ENCODE assay signal across 14 cellular contexts in genomic region chr20:17443326-17443858, GRCh38.
DNase-seq lines count a peak whose midpoint lies in the region; ATAC-seq and TF ChIP-seq lines count a peak whose summit lies in the region.
"Had no signal": no experiment of that assay in that cellular context is flagged by ENCODE, and none has a peak within 500 bp of the region (broad histone marks: within the 10 kb centered on the region; RNA-seq: fewer than 3 reads in every experiment).

No MANE protein-coding gene starts in this region.

- H3K36me3 ChIP-seq in endodermal cell (ENCODE audit: control insufficient read depth, insufficient read depth, low read length), result no peaks in the 10 kb centered on the region

- H3K4me3 Mint-ChIP-seq in endodermal cell (peak overlapping the region; percentile 22), osteocyte (ENCODE audit: unreplicated experiment) (no peak overlapping the region)
- H3K4me3 Mint-ChIP-seq: B cell; CD4-positive, alpha-beta T cell; GM23338; IgD-negative memory B cell had no signal

- TF ChIP-seq CTCF in endodermal cell (conservative IDR thresholded peaks at IDR 0.05) (no peak), osteocyte (IDR thresholded peaks at IDR 0.05) (no peak)

- peak overlapping the region; percentile 78 for H3K27ac Mint-ChIP-seq in endodermal cell
- no peak overlapping the region for H3K27ac Mint-ChIP-seq in osteocyte (ENCODE audit: unreplicated experiment)
- H3K27ac Mint-ChIP-seq: B cell; CD4-positive, alpha-beta T cell; GM23338; IgD-negative memory B cell had no signal

- WGBS in endodermal cell (ENCODE audit: insufficient coverage in 1 of 2, insufficient read length in 1 of 2), 2 experiments, result 81 to 85% methylated on average over 6 to 8 of the region's 8 CpGs

- no peak for ATAC-seq in GM19035 (IDR thresholded peaks at IDR 0.05; ENCODE audit: unreplicated experiment)

- H3K27ac ChIP-seq in endodermal cell (ENCODE audit: low read depth, low read length), result no peak overlapping the region
- H3K27ac ChIP-seq: HL-60 had no signal

- peak; percentile 42 for DNase-seq in NCI-H2107 treated with DMSO at 0.1 percent for 48 hours (lab: John Stamatoyannopoulos, UW; ENCODE audit: unreplicated experiment)
- no peak for DNase-seq in NCI-H2107 (lab: John Stamatoyannopoulos, UW)
- DNase-seq in NCI-H2171 (lab: John Stamatoyannopoulos, UW), result peak; percentile 52
- no peak for DNase-seq in endodermal cell
- DNase-seq in osteocyte (ENCODE audit: extremely low spot score, unreplicated experiment), result peak; percentile 59
- DNase-seq in central memory CD4-positive, alpha-beta T cell, result no peak
- DNase-seq in NCI-H1694 (lab: John Stamatoyannopoulos, UW), result no peak
- DNase-seq: CD4-positive, alpha-beta T cell; DMS153 had no signal

- peaks cover 25% of the 10 kb centered on the region for H3K4me1 ChIP-seq in endodermal cell (ENCODE audit: control insufficient read depth, insufficient read depth, low read length)

- no peaks in the 10 kb centered on the region for H3K27me3 ChIP-seq in endodermal cell (ENCODE audit: control insufficient read depth, insufficient read depth, low read length, poor library complexity, severe bottlenecking)

- peaks cover 3% of the 10 kb centered on the region for H3K9me3 Mint-ChIP-seq in endodermal cell
- H3K9me3 Mint-ChIP-seq in osteocyte (ENCODE audit: unreplicated experiment), result no peaks in the 10 kb centered on the region
- H3K9me3 Mint-ChIP-seq: GM23338 had no signal

- H3K4me1 Mint-ChIP-seq in endodermal cell (peaks cover 40% of the 10 kb centered on the region), osteocyte (ENCODE audit: unreplicated experiment) (no peaks in the 10 kb centered on the region)
- H3K4me1 Mint-ChIP-seq: B cell, GM23338, IgD-negative memory B cell had no signal

- peak overlapping the region; percentile 60 for H3K4me3 ChIP-seq in endodermal cell (ENCODE audit: low read length)
- H3K4me3 ChIP-seq: GM23338 had no signal

- H3K36me3 Mint-ChIP-seq in endodermal cell (ENCODE audit: low read depth), result no peaks in the 10 kb centered on the region
- no peaks in the 10 kb centered on the region for H3K36me3 Mint-ChIP-seq in osteocyte (ENCODE audit: unreplicated experiment)

- no peaks in the 10 kb centered on the region for H3K9me3 ChIP-seq in endodermal cell (ENCODE audit: control insufficient read depth, low read length)

- no peak overlapping the region for H3K9ac ChIP-seq in endodermal cell (ENCODE audit: extremely low read depth, low read length, poor library complexity, severe bottlenecking)

- H3K27me3 Mint-ChIP-seq in endodermal cell (ENCODE audit: insufficient read depth) (no peaks in the 10 kb centered on the region), osteocyte (ENCODE audit: unreplicated experiment) (peaks cover 33% of the 10 kb centered on the region)

Comparison
In these comparisons a context has a peak if more than half of its experiments do, and no peak if none do; other contexts are left out.
1. DNase-seq: peak in NCI-H2107 treated with DMSO at 0.1 percent for 48 hours (single experiment), NCI-H2171 (single experiment) and osteocyte (single experiment); none in NCI-H2107 (single experiment), endodermal cell (single experiment), central memory CD4-positive, alpha-beta T cell (single experiment) and NCI-H1694 (single experiment).